In the genomic region with DNA sequence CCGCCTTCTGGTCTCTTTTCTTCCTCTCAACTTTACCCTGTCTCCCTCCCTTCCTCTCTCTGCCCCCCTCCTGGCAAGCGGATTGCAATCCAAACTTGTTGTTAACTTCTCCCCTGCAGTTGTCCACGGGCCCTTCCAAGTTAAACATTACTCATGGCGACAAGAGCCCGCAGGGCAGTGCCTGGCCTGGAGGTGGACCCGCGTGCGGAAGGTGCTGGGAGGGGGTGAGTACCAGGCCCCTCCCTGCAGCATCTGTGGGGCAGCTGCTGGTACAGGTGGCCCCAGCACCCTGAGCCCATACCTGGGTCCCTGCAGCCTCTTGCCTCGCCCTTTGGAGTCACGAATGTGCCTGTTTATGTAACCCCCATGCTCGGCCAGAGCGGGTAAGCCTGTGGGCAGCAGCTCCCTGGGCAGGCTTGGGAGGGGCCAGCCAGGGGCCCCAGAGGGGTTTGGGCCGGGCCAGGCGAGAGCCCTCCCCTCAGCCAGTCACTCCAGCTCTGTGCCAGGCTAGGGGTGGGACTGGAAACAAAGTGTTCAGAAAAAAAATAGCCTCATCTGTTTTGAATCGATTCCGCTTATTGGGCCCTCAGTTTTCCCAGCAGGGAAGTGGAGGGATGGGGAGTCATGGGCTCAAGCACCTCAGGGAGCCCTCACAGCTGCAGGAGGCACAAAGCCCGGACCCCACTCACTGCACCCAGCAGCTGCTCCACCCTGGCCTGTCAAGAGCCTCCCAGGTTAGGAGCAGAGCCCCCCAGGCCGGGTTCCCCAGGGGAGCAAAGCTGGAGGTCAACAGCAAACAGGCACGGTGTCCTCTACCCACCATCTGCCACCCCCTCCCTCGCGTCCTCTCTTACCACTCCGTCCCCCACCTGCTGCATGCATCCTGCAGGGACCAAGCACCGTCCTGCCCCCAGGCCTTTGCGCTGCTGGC, we compare ENCODE assay signal across 1 cellular context.
TF ChIP-seq lines count a peak whose summit lies in the region.

No MANE protein-coding gene starts in this region.

TF ChIP-seq in HepG2, 621 proteins besides CTCF, POLR2A, EP300 and RAD21 (continued from another document and continues in another):
- no peak for TF ChIP-seq ZNF3 (CRISPR knock-in tag; IDR thresholded peaks at IDR 0.05)
- no peak for TF ChIP-seq LCORL (IDR thresholded peaks at IDR 0.05)
- no peak; the same call in 1 of the 2 replicates for TF ChIP-seq LCORL (CRISPR knock-in tag; IDR thresholded peaks at IDR 0.05)
- no peak for TF ChIP-seq NRL (CRISPR knock-in tag; IDR thresholded peaks at IDR 0.05; ENCODE audit: borderline replicate concordance)
- TF ChIP-seq, protein P1, sequence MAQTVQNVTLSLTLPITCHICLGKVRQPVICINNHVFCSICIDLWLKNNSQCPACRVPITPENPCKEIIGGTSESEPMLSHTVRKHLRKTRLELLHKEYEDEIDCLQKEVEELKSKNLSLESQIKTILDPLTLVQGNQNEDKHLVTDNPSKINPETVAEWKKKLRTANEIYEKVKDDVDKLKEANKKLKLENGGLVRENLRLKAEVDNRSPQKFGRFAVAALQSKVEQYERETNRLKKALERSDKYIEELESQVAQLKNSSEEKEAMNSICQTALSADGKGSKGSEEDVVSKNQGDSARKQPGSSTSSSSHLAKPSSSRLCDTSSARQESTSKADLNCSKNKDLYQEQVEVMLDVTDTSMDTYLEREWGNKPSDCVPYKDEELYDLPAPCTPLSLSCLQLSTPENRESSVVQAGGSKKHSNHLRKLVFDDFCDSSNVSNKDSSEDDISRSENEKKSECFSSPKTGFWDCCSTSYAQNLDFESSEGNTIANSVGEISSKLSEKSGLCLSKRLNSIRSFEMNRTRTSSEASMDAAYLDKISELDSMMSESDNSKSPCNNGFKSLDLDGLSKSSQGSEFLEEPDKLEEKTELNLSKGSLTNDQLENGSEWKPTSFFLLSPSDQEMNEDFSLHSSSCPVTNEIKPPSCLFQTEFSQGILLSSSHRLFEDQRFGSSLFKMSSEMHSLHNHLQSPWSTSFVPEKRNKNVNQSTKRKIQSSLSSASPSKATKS (CRISPR knock-in tag; IDR thresholded peaks at IDR 0.05): no peak
- peak; percentile 38 for TF ChIP-seq KDM6A (CRISPR knock-in tag; IDR thresholded peaks at IDR 0.05; ENCODE audit: low read depth)
- TF ChIP-seq, protein P2, sequence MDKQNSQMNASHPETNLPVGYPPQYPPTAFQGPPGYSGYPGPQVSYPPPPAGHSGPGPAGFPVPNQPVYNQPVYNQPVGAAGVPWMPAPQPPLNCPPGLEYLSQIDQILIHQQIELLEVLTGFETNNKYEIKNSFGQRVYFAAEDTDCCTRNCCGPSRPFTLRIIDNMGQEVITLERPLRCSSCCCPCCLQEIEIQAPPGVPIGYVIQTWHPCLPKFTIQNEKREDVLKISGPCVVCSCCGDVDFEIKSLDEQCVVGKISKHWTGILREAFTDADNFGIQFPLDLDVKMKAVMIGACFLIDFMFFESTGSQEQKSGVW (CRISPR knock-in tag; IDR thresholded peaks at IDR 0.05; ENCODE audit: borderline replicate concordance): no peak
- TF ChIP-seq NR1H2 (CRISPR knock-in tag; IDR thresholded peaks at IDR 0.05; ENCODE audit: borderline replicate concordance, low read depth): no peak
- TF ChIP-seq HOXA3 (CRISPR knock-in tag; IDR thresholded peaks at IDR 0.05): no peak; the same call in 1 of the 2 replicates
- TF ChIP-seq, protein P3, sequence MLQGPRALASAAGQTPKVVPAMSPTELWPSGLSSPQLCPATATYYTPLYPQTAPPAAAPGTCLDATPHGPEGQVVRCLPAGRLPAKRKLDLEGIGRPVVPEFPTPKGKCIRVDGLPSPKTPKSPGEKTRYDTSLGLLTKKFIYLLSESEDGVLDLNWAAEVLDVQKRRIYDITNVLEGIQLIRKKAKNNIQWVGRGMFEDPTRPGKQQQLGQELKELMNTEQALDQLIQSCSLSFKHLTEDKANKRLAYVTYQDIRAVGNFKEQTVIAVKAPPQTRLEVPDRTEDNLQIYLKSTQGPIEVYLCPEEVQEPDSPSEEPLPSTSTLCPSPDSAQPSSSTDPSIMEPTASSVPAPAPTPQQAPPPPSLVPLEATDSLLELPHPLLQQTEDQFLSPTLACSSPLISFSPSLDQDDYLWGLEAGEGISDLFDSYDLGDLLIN (CRISPR knock-in tag; IDR thresholded peaks at IDR 0.05; ENCODE audit: borderline replicate concordance): no peak
- TF ChIP-seq, protein P4, sequence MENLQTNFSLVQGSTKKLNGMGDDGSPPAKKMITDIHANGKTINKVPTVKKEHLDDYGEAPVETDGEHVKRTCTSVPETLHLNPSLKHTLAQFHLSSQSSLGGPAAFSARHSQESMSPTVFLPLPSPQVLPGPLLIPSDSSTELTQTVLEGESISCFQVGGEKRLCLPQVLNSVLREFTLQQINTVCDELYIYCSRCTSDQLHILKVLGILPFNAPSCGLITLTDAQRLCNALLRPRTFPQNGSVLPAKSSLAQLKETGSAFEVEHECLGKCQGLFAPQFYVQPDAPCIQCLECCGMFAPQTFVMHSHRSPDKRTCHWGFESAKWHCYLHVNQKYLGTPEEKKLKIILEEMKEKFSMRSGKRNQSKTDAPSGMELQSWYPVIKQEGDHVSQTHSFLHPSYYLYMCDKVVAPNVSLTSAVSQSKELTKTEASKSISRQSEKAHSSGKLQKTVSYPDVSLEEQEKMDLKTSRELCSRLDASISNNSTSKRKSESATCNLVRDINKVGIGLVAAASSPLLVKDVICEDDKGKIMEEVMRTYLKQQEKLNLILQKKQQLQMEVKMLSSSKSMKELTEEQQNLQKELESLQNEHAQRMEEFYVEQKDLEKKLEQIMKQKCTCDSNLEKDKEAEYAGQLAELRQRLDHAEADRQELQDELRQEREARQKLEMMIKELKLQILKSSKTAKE (CRISPR knock-in tag; IDR thresholded peaks at IDR 0.05; ENCODE audit: borderline replicate concordance): no peak
- TF ChIP-seq TCF7 (IDR thresholded peaks at IDR 0.05; ENCODE audit: low read depth): no peak
- no peak for TF ChIP-seq ZBTB7A (CRISPR knock-in tag; IDR thresholded peaks at IDR 0.05)
- TF ChIP-seq ZNF207 (IDR thresholded peaks at IDR 0.05; ENCODE audit: borderline replicate concordance): no peak
- TF ChIP-seq SALL1 (CRISPR knock-in tag; IDR thresholded peaks at IDR 0.05): no peak
- TF ChIP-seq, protein P5, sequence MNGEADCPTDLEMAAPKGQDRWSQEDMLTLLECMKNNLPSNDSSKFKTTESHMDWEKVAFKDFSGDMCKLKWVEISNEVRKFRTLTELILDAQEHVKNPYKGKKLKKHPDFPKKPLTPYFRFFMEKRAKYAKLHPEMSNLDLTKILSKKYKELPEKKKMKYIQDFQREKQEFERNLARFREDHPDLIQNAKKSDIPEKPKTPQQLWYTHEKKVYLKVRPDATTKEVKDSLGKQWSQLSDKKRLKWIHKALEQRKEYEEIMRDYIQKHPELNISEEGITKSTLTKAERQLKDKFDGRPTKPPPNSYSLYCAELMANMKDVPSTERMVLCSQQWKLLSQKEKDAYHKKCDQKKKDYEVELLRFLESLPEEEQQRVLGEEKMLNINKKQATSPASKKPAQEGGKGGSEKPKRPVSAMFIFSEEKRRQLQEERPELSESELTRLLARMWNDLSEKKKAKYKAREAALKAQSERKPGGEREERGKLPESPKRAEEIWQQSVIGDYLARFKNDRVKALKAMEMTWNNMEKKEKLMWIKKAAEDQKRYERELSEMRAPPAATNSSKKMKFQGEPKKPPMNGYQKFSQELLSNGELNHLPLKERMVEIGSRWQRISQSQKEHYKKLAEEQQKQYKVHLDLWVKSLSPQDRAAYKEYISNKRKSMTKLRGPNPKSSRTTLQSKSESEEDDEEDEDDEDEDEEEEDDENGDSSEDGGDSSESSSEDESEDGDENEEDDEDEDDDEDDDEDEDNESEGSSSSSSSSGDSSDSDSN (CRISPR knock-in tag; IDR thresholded peaks at IDR 0.05): no peak; the same call in none of the 2 replicates
- no peak for TF ChIP-seq ZNF224 (CRISPR knock-in tag; IDR thresholded peaks at IDR 0.05)
- TF ChIP-seq ZNF564 (CRISPR knock-in tag; IDR thresholded peaks at IDR 0.05): no peak
- TF ChIP-seq, protein P6, sequence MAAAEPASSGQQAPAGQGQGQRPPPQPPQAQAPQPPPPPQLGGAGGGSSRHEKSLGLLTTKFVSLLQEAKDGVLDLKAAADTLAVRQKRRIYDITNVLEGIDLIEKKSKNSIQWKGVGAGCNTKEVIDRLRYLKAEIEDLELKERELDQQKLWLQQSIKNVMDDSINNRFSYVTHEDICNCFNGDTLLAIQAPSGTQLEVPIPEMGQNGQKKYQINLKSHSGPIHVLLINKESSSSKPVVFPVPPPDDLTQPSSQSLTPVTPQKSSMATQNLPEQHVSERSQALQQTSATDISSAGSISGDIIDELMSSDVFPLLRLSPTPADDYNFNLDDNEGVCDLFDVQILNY (CRISPR knock-in tag; conservative IDR thresholded peaks at IDR 0.05): no peak
- TF ChIP-seq ZBTB1 (CRISPR knock-in tag; IDR thresholded peaks at IDR 0.05; ENCODE audit: borderline replicate concordance): no peak
- TF ChIP-seq SMAD9 (CRISPR knock-in tag; IDR thresholded peaks at IDR 0.05): no peak
- no peak for TF ChIP-seq MYNN (CRISPR knock-in tag; IDR thresholded peaks at IDR 0.05; ENCODE audit: low read depth)
- no peak for TF ChIP-seq IKZF1 (IDR thresholded peaks at IDR 0.05)
- TF ChIP-seq CENPT (CRISPR knock-in tag; IDR thresholded peaks at IDR 0.05; ENCODE audit: low read depth): no peak
- TF ChIP-seq, protein P7, sequence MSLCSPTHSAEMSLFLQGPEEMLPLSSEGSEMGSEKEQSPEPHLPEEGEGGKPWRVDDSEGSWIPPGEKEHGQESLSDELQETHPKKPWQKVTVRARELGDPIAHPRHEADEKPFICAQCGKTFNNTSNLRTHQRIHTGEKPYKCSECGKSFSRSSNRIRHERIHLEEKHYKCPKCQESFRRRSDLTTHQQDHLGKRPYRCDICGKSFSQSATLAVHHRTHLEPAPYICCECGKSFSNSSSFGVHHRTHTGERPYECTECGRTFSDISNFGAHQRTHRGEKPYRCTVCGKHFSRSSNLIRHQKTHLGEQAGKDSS (CRISPR knock-in tag; IDR thresholded peaks at IDR 0.05; ENCODE audit: borderline replicate concordance, low read depth): 0 out of 2 replicates have a peak, but pooled peaks have one; percentile 5
- TF ChIP-seq NFIB (CRISPR knock-in tag; IDR thresholded peaks at IDR 0.05; ENCODE audit: borderline replicate concordance): no peak
- TF ChIP-seq, protein P8, sequence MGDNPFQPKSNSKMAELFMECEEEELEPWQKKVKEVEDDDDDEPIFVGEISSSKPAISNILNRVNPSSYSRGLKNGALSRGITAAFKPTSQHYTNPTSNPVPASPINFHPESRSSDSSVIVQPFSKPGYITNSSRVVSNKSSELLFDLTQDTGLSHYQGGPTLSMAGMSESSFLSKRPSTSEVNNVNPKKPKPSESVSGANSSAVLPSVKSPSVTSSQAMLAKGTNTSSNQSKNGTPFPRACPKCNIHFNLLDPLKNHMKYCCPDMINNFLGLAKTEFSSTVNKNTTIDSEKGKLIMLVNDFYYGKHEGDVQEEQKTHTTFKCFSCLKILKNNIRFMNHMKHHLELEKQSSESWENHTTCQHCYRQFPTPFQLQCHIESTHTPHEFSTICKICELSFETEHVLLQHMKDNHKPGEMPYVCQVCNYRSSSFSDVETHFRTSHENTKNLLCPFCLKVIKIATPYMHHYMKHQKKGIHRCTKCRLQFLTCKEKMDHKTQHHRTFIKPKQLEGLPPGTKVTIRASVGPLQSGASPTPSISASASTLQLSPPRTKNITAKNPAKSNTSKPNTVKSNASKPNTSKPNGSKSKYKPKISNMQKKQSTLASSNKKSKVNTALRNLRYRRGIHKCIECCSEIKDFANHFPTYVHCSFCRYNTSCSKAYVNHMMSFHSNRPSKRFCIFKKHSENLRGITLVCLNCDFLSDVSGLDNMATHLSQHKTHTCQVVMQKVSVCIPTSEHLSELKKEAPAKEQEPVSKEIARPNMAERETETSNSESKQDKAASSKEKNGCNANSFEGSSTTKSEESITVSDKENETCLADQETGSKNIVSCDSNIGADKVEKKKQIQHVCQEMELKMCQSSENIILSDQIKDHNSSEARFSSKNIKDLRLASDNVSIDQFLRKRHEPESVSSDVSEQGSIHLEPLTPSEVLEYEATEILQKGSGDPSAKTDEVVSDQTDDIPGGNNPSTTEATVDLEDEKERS (CRISPR knock-in tag; IDR thresholded peaks at IDR 0.05): no peak
- no peak for TF ChIP-seq PAWR (CRISPR knock-in tag; IDR thresholded peaks at IDR 0.05; ENCODE audit: borderline replicate concordance)
- TF ChIP-seq, protein P9, sequence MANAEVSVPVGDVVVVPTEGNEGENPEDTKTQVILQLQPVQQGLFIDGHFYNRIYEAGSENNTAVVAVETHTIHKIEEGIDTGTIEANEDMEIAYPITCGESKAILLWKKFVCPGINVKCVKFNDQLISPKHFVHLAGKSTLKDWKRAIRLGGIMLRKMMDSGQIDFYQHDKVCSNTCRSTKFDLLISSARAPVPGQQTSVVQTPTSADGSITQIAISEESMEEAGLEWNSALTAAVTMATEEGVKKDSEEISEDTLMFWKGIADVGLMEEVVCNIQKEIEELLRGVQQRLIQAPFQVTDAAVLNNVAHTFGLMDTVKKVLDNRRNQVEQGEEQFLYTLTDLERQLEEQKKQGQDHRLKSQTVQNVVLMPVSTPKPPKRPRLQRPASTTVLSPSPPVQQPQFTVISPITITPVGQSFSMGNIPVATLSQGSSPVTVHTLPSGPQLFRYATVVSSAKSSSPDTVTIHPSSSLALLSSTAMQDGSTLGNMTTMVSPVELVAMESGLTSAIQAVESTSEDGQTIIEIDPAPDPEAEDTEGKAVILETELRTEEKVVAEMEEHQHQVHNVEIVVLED (CRISPR knock-in tag; IDR thresholded peaks at IDR 0.05; ENCODE audit: borderline replicate concordance): no peak
- TF ChIP-seq PHF8 (CRISPR knock-in tag; IDR thresholded peaks at IDR 0.05): no peak
- TF ChIP-seq, protein P10, sequence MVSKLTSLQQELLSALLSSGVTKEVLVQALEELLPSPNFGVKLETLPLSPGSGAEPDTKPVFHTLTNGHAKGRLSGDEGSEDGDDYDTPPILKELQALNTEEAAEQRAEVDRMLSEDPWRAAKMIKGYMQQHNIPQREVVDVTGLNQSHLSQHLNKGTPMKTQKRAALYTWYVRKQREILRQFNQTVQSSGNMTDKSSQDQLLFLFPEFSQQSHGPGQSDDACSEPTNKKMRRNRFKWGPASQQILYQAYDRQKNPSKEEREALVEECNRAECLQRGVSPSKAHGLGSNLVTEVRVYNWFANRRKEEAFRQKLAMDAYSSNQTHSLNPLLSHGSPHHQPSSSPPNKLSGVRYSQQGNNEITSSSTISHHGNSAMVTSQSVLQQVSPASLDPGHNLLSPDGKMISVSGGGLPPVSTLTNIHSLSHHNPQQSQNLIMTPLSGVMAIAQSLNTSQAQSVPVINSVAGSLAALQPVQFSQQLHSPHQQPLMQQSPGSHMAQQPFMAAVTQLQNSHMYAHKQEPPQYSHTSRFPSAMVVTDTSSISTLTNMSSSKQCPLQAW (CRISPR knock-in tag; IDR thresholded peaks at IDR 0.05): peak; percentile 95
- TF ChIP-seq DNMT1 (CRISPR knock-in tag; IDR thresholded peaks at IDR 0.05): no peak
- no peak for TF ChIP-seq SIX1 (CRISPR knock-in tag; IDR thresholded peaks at IDR 0.05; ENCODE audit: borderline replicate concordance)
- no peak for TF ChIP-seq ZNF672 (CRISPR knock-in tag; IDR thresholded peaks at IDR 0.05)
